In the genomic region with DNA sequence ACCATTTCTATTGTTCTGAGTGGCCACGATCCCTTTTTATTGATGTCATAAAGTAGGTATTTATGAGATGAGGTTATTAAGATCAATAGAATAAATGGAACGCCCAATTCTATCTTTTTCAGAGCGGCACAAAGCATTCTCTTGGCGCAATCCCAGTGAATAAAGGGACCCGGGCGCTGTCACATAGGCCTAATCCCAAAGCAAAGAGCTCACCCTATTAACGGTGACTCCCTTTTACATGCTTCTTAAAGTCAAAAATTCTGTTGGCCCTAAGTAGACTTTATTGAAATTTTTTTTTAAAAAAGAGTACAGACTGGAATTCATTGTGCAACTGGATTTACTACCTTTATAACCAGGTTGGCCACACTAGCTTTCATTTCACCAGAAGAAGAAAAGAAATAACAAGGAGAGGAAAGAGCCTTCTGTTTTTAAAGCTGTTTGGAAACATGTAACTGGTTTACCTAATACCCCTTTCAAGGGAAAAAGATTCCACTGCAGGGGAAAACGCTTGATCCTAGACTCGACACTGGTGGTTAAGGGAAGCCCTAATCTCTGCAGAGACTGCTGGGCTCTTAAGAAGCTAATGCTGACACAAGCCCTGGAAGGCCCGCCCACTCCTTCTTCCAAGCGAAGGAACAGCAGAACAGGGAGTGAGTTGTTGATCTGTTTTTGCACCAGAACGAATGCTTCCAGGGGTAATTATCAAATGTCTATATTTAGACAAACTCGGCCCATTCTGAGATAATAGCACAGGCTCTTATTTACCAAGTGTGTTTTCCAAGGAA, we compare ENCODE assay signal across 33 cellular contexts.
DNase-seq lines count a peak whose midpoint lies in the region; ATAC-seq, FAIRE-seq and TF ChIP-seq lines count a peak whose summit lies in the region.
"Had no signal": no experiment of that assay in that cellular context is flagged by ENCODE, and none has a peak within 500 bp of the region (broad histone marks: within the 10 kb centered on the region; RNA-seq: fewer than 3 reads in every experiment).

No MANE protein-coding gene starts in this region.

- H3K9me3 Mint-ChIP-seq in activated CD8-positive, alpha-beta T cell treated with anti-CD3 and anti-CD28 coated beads for 36 hours, result no peaks in the 10 kb centered on the region
- H3K9me3 Mint-ChIP-seq: activated naive CD8-positive, alpha-beta T cell treated with anti-CD3 and anti-CD28 coated beads for 36 hours; activated T-cell treated with anti-CD3 and anti-CD28 coated beads, Interleukin-2, amount 50 U/mL, for 4 hours; effector memory CD8-positive, alpha-beta T cell; stimulated activated effector memory CD8-positive, alpha-beta T cell treated with anti-CD3 and anti-CD28 coated beads, Interleukin-12 subunit alpha, Interleukin-12 subunit beta, amount 100 ng/mL, for 72 hours; T-cell had no signal

- peaks cover 3% of the 10 kb centered on the region for H3K4me1 Mint-ChIP-seq in activated CD8-positive, alpha-beta T cell treated with anti-CD3 and anti-CD28 coated beads for 36 hours (ENCODE audit: low read depth)
- H3K4me1 Mint-ChIP-seq: activated B cell treated with CpG ODN at 0.5 μM for 24 hours; activated CD4-positive, alpha-beta T cell treated with anti-CD3 and anti-CD28 coated beads, Interleukin-2, amount 10 ng/mL, durations not matched to agents 7 days and 5 days; memory B cell; stimulated activated effector memory CD8-positive, alpha-beta T cell treated with anti-CD3 and anti-CD28 coated beads, Interleukin-12 subunit alpha, Interleukin-12 subunit beta, amount 100 ng/mL, for 72 hours had no signal

- CTCF ChIA-PET in activated CD8-positive, alpha-beta T cell treated with anti-CD3 and anti-CD28 coated beads for 36 hours (lab: Charles Lee), result no interaction called here

- H3K27ac ChIP-seq in right cardiac atrium (ENCODE audit: low read length) (no peak overlapping the region), prostate gland (no peak overlapping the region)
- H3K27ac ChIP-seq: colonic mucosa, neutrophil, Peyer's patch, sigmoid colon, upper lobe of left lung had no signal

- intact Hi-C loops in right cardiac atrium (cut with DNase I), result no loop called here
- intact Hi-C loops in Right ventricle myocardium inferior (cut with DNase I), result no loop called here
- intact Hi-C loops in head of caudate nucleus (cut with DNase I), result no loop called here
- intact Hi-C loops in prostate gland (cut with DNase I), result no loop called here
- intact Hi-C loops in activated CD8-positive, alpha-beta T cell treated with anti-CD3 and anti-CD28 coated beads for 36 hours (cut with micrococcal nuclease), result no loop called here

- WGBS in right cardiac atrium, result 55% methylated on average over 13 of the region's 13 CpGs
- 26% methylated on average over 13 of the region's 13 CpGs for WGBS in prostate gland

- no peak overlapping the region for H3K4me3 Mint-ChIP-seq in activated CD8-positive, alpha-beta T cell treated with anti-CD3 and anti-CD28 coated beads for 36 hours
- H3K4me3 Mint-ChIP-seq: activated B cell treated with CpG ODN at 0.5 μM for 24 hours; activated CD4-positive, alpha-beta T cell treated with anti-CD3 and anti-CD28 coated beads, Interleukin-2, amount 10 ng/mL, durations not matched to agents 7 days and 5 days; activated naive CD8-positive, alpha-beta T cell treated with anti-CD3 and anti-CD28 coated beads for 36 hours; activated T-cell treated with anti-CD3 and anti-CD28 coated beads, Interleukin-2, amount 50 U/mL, for 4 hours; effector memory CD8-positive, alpha-beta T cell; memory B cell; stimulated activated effector memory CD8-positive, alpha-beta T cell treated with anti-CD3 and anti-CD28 coated beads, Interleukin-12 subunit alpha, Interleukin-12 subunit beta, amount 100 ng/mL, for 72 hours; T-cell had no signal

- POLR2A ChIA-PET in activated CD8-positive, alpha-beta T cell treated with anti-CD3 and anti-CD28 coated beads for 36 hours (lab: Charles Lee), result no interaction called here

- H3K36me3 Mint-ChIP-seq in activated CD8-positive, alpha-beta T cell treated with anti-CD3 and anti-CD28 coated beads for 36 hours (ENCODE audit: low read depth), result no peaks in the 10 kb centered on the region
- H3K36me3 Mint-ChIP-seq: activated naive CD8-positive, alpha-beta T cell treated with anti-CD3 and anti-CD28 coated beads for 36 hours; memory B cell; stimulated activated effector memory CD8-positive, alpha-beta T cell treated with anti-CD3 and anti-CD28 coated beads, Interleukin-12 subunit alpha, Interleukin-12 subunit beta, amount 100 ng/mL, for 72 hours; T-cell had no signal

- H3K27me3 Mint-ChIP-seq in activated CD8-positive, alpha-beta T cell treated with anti-CD3 and anti-CD28 coated beads for 36 hours, result no peaks in the 10 kb centered on the region
- H3K27me3 Mint-ChIP-seq: activated B cell treated with CpG ODN at 0.5 μM for 24 hours; activated CD4-positive, alpha-beta T cell treated with anti-CD3 and anti-CD28 coated beads, Interleukin-2, amount 10 ng/mL, durations not matched to agents 7 days and 5 days; activated naive CD8-positive, alpha-beta T cell treated with anti-CD3 and anti-CD28 coated beads for 36 hours; memory B cell; T-cell had no signal

- no peak for FAIRE-seq in frontal cortex (lab: Jason Lieb, UNC)
- FAIRE-seq: A204.1, GM18507, GM19239, HTR-8/SVneo had no signal

- no peak for ATAC-seq in right cardiac atrium
- ATAC-seq in Right ventricle myocardium inferior, result no peak
- ATAC-seq in activated CD8-positive, alpha-beta T cell treated with anti-CD3 and anti-CD28 coated beads for 36 hours, result no peak
- ATAC-seq: activated T-cell treated with anti-CD3 and anti-CD28 coated beads, Interleukin-2, amount 50 U/mL, for 4 hours; effector memory CD8-positive, alpha-beta T cell; stimulated activated effector memory CD8-positive, alpha-beta T cell treated with anti-CD3 and anti-CD28 coated beads, Interleukin-12 subunit alpha, Interleukin-12 subunit beta, amount 100 ng/mL, for 72 hours; T-cell had no signal

- H3K9me3 ChIP-seq in right cardiac atrium (ENCODE audit: control insufficient read depth, low read length), result no peaks in the 10 kb centered on the region
- H3K9me3 ChIP-seq in prostate gland, result no peaks in the 10 kb centered on the region
- H3K9me3 ChIP-seq: colonic mucosa, neutrophil, Peyer's patch, sigmoid colon, upper lobe of left lung had no signal

- no peaks in the 10 kb centered on the region for H3K36me3 ChIP-seq in prostate gland
- H3K36me3 ChIP-seq: colonic mucosa, neutrophil, Peyer's patch, sigmoid colon, upper lobe of left lung had no signal

- DNase-seq in right cardiac atrium (peak in 2 of 3 donors; percentile 24 to 67), Right ventricle myocardium inferior (ENCODE audit: missing footprints) (no peak), head of caudate nucleus (peak in 22 of 42 donors; percentile 11 to 71 (median 28)), prostate gland (ENCODE audit: low spot score) (peak; percentile 27), frontal cortex (ENCODE audit: low spot score in 2 of 2) (no peak), NCI-H1436 treated with DMSO at 0.1 percent for 48 hours (lab: John Stamatoyannopoulos, UW) (no peak), NCI-H1417 treated with DMSO at 0.1 percent for 48 hours (lab: John Stamatoyannopoulos, UW) (no peak)
- no peak for DNase-seq in activated CD8-positive, alpha-beta T cell treated with anti-CD3 and anti-CD28 coated beads for 36 hours
- DNase-seq: activated B cell treated with CpG ODN at 0.5 μM for 24 hours; activated CD4-positive, alpha-beta T cell treated with anti-CD3 and anti-CD28 coated beads, Interleukin-2, amount 10 ng/mL, durations not matched to agents 7 days and 5 days; activated gamma-delta T cell; activated naive CD8-positive, alpha-beta T cell treated with anti-CD3 and anti-CD28 coated beads for 36 hours; activated T-cell treated with anti-CD3 and anti-CD28 coated beads, Interleukin-2, amount 50 U/mL, for 4 hours; colonic mucosa; DND-41; effector memory CD8-positive, alpha-beta T cell; NCI-H1694; NCI-H2171 treated with DMSO at 0.1 percent for 48 hours; NCI-H524 treated with DMSO at 0.1 percent for 48 hours; Peyer's patch; sigmoid colon; stimulated activated CD4-positive, alpha-beta T cell treated with anti-CD3 and anti-CD28 coated beads, Interleukin-15, amount 100 ng/mL, for 24 hours; stimulated activated CD4-positive, alpha-beta T cell treated with anti-CD3 and anti-CD28 coated beads, Interleukin-4, amount 100 ng/mL, for 4 hours; T-cell; upper lobe of left lung had no signal

- H3K4me1 ChIP-seq in right cardiac atrium (ENCODE audit: control insufficient read depth, insufficient read depth, low read length) (no peaks in the 10 kb centered on the region), prostate gland (replicated peaks) (peaks cover 4% of the 10 kb centered on the region)
- H3K4me1 ChIP-seq: colonic mucosa, sigmoid colon, upper lobe of left lung had no signal

- no peak for TF ChIP-seq CTCF in prostate gland (IDR thresholded peaks at IDR 0.05)
- TF ChIP-seq CTCF in activated CD8-positive, alpha-beta T cell treated with anti-CD3 and anti-CD28 coated beads for 36 hours (IDR thresholded peaks at IDR 0.05), result no peak

- TF ChIP-seq POLR2A in prostate gland (IDR thresholded peaks at IDR 0.05), result no peak

- no peak overlapping the region for H3K27ac Mint-ChIP-seq in activated CD8-positive, alpha-beta T cell treated with anti-CD3 and anti-CD28 coated beads for 36 hours
- H3K27ac Mint-ChIP-seq: activated B cell treated with CpG ODN at 0.5 μM for 24 hours; activated CD4-positive, alpha-beta T cell treated with anti-CD3 and anti-CD28 coated beads, Interleukin-2, amount 10 ng/mL, durations not matched to agents 7 days and 5 days; activated naive CD8-positive, alpha-beta T cell treated with anti-CD3 and anti-CD28 coated beads for 36 hours; effector memory CD8-positive, alpha-beta T cell; memory B cell; progenitor cell of endocrine pancreas; stimulated activated effector memory CD8-positive, alpha-beta T cell treated with anti-CD3 and anti-CD28 coated beads, Interleukin-12 subunit alpha, Interleukin-12 subunit beta, amount 100 ng/mL, for 72 hours; T-cell had no signal

- H3K27me3 ChIP-seq in right cardiac atrium (ENCODE audit: control insufficient read depth, insufficient read depth) (no peaks in the 10 kb centered on the region), prostate gland (replicated peaks; ENCODE audit: insufficient read depth) (peaks cover 5% of the 10 kb centered on the region)
- H3K27me3 ChIP-seq: colonic mucosa, neutrophil, Peyer's patch, sigmoid colon, upper lobe of left lung had no signal

- H3K4me3 ChIP-seq in right cardiac atrium (ENCODE audit: low read length) (no peak overlapping the region), prostate gland (no peak overlapping the region)
- H3K4me3 ChIP-seq: colonic mucosa, Peyer's patch, sigmoid colon, upper lobe of left lung had no signal

Comparison
In these comparisons a context has a peak if more than half of its experiments do, and no peak if none do; other contexts are left out.
1. DNase-seq: peak in right cardiac atrium (2 of 3), head of caudate nucleus (22 of 42) and prostate gland (single experiment); none in Right ventricle myocardium inferior (single experiment), frontal cortex (0 of 2), NCI-H1436 treated with DMSO at 0.1 percent for 48 hours (single experiment), activated CD8-positive, alpha-beta T cell treated with anti-CD3 and anti-CD28 coated beads for 36 hours (single experiment) and NCI-H1417 treated with DMSO at 0.1 percent for 48 hours (single experiment).